Comparison of ENCODE assay signal across 8 cellular contexts in genomic region chr2:9975805-9976447, GRCh38. TPM values are rescaled to one million over a fixed set of nuclear protein-coding genes. Genes with fewer than 3 reads are reported as not detected.
DNase-seq lines count a peak whose midpoint lies in the region; ATAC-seq and TF ChIP-seq lines count a peak whose summit lies in the region.

No MANE protein-coding gene starts in this region.

- no peak overlapping the region for H3K27ac ChIP-seq in colonic mucosa
- H3K27ac ChIP-seq in rectal smooth muscle tissue (ENCODE audit: low read depth, low read length) = peak overlapping the region; percentile 51
- H3K27ac ChIP-seq in Karpas-422 (ENCODE audit: low read length) = no peak overlapping the region
- peak overlapping the region in 1 of 4 donors; percentile 14 for H3K27ac ChIP-seq in Peyer's patch

- intact Hi-C loops in colonic mucosa (cut with DNase I) = no loop called here

- TF ChIP-seq CTCF in NB4 (IDR thresholded peaks at IDR 0.05; ENCODE audit: low read depth, low read length) = no peak
- no peak for TF ChIP-seq CTCF in colonic mucosa (IDR thresholded peaks at IDR 0.05)
- TF ChIP-seq CTCF in Peyer's patch (IDR thresholded peaks at IDR 0.05) = no peak

- DNase-seq in Daoy (ENCODE audit: low read depth) (peak; percentile 94), NB4 (ENCODE audit: low read depth) (peak; percentile 57), colonic mucosa (peak; percentile 28), putamen (ENCODE audit: low spot score) (no peak), Karpas-422 (no peak), Peyer's patch (no peak)

- H3K27me3 ChIP-seq in colonic mucosa (no peaks in the 10 kb centered on the region), rectal smooth muscle tissue (ENCODE audit: control insufficient read depth, insufficient read depth, low read length) (no peaks in the 10 kb centered on the region), Karpas-422 (ENCODE audit: low read length) (no peaks in the 10 kb centered on the region), Peyer's patch (no peaks in the 10 kb centered on the region)

- H3K4me2 ChIP-seq in Karpas-422 (ENCODE audit: low read depth, low read length, poor library complexity, severe bottlenecking) = no peak overlapping the region

- no peaks in the 10 kb centered on the region for H4K20me1 ChIP-seq in Karpas-422 (ENCODE audit: insufficient read depth, low read depth, low read length)

- no peaks in the 10 kb centered on the region for H3K79me2 ChIP-seq in Karpas-422 (ENCODE audit: low read length)

- H3K9me3 ChIP-seq in colonic mucosa = no peaks in the 10 kb centered on the region
- no peaks in the 10 kb centered on the region for H3K9me3 ChIP-seq in Karpas-422 (ENCODE audit: low read length)
- H3K9me3 ChIP-seq in Peyer's patch = no peaks in the 10 kb centered on the region

- TF ChIP-seq POLR2A in NB4 (IDR thresholded peaks at IDR 0.05; ENCODE audit: extremely low read depth, insufficient read length) (no peak), Peyer's patch (IDR thresholded peaks at IDR 0.05) (no peak)

- ATAC-seq in GM21619 (IDR thresholded peaks at IDR 0.05; ENCODE audit: unreplicated experiment) = no peak

- no peak overlapping the region for H3K9ac ChIP-seq in colonic mucosa (ENCODE audit: low read depth in 2 of 2, low read length in 2 of 2)
- H3K9ac ChIP-seq in rectal smooth muscle tissue (ENCODE audit: low read length) = no peak overlapping the region
- no peak overlapping the region for H3K9ac ChIP-seq in Karpas-422 (ENCODE audit: low read length)

- H3K36me3 ChIP-seq in colonic mucosa = no peaks in the 10 kb centered on the region
- no peaks in the 10 kb centered on the region for H3K36me3 ChIP-seq in rectal smooth muscle tissue (ENCODE audit: control insufficient read depth, insufficient read depth, low read length)
- H3K36me3 ChIP-seq in Karpas-422 (ENCODE audit: insufficient read depth, low read length) = no peaks in the 10 kb centered on the region
- no peaks in the 10 kb centered on the region for H3K36me3 ChIP-seq in Peyer's patch

- H3K9me2 ChIP-seq in Karpas-422 (replicated peaks; ENCODE audit: insufficient read depth, low read length) = no peaks in the 10 kb centered on the region

- H2AFZ ChIP-seq in Karpas-422 (ENCODE audit: low read length) = no peak overlapping the region

- no peak overlapping the region for H3K4me3 ChIP-seq in NB4 (ENCODE audit: low read depth, low read length)
- H3K4me3 ChIP-seq in colonic mucosa = no peak overlapping the region
- no peak overlapping the region for H3K4me3 ChIP-seq in rectal smooth muscle tissue (ENCODE audit: low read length)
- H3K4me3 ChIP-seq in Karpas-422 (ENCODE audit: low read length) = no peak overlapping the region
- no peak overlapping the region for H3K4me3 ChIP-seq in Peyer's patch

- H3K4me1 ChIP-seq in colonic mucosa (no peaks in the 10 kb centered on the region), rectal smooth muscle tissue (ENCODE audit: control insufficient read depth, insufficient read depth, low read length) (peaks cover 10% of the 10 kb centered on the region), Karpas-422 (ENCODE audit: low read length) (no peaks in the 10 kb centered on the region), Peyer's patch (no peaks in the 10 kb centered on the region)

RNA-seq across cellular contexts. Expression of gene GRHL1, which starts 24.4 kb away (rescaled TPM):
- total RNA-seq in Daoy (2014; rRNA removed; shearing (Covaris generic)) = 2.2 TPM in 2 replicates
- 1 to 10 TPM; 1.6 to 1.9 TPM for total RNA-seq in colonic mucosa
- 1.3 TPM in 1 of 2 replicates, not detected in the other for total RNA-seq in Karpas-422 (2014; rRNA removed; shearing (Covaris generic); ENCODE audit: low replicate concordance)
- total RNA-seq in Peyer's patch = 1 to 10 TPM in 3 of 4 donors, not detected in 1; 1.3 to 6.6 (median 1.5) TPM

Comparison
In these comparisons a context has a peak if more than half of its experiments do, and no peak if none do; other contexts are left out.
1. DNase-seq: peak in Daoy (single experiment), NB4 (single experiment) and colonic mucosa (single experiment); none in putamen (single experiment), Karpas-422 (single experiment) and Peyer's patch (0 of 3).